Comparison of ENCODE assay signal across 10 cellular contexts in the genomic region with DNA sequence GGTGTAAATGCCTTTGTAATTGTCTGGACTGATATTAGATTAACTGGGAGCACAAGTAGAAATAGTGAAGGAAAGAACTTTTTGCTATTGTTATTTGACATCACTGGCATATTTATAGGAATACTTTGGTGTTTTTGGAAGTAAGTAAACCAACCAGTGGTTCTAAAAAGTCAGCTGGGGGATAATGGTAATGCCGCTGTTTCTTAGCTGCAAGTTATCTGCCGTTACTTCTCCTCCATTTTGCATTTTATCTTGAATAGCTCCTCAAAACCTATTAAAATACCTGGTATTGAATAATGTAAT. TPM values are rescaled to one million over a fixed set of nuclear protein-coding genes. Genes with fewer than 3 reads are reported as not detected.
DNase-seq lines count a peak whose midpoint lies in the region; ATAC-seq and FAIRE-seq lines count a peak whose summit lies in the region.
"Had no signal": no experiment of that assay in that cellular context is flagged by ENCODE, and none has a peak within 500 bp of the region (broad histone marks: within the 10 kb centered on the region; RNA-seq: fewer than 3 reads in every experiment).

No MANE protein-coding gene starts in this region.

- no peak for DNase-seq in activated CD8-positive, alpha-beta memory T cell treated with anti-CD3 and anti-CD28 coated beads, Interleukin-2, amount 10 ng/mL, durations not matched to agents 7 days and 5 days
- DNase-seq in activated CD8-positive, alpha-beta memory T cell treated with anti-CD3 and anti-CD28 coated beads for 24 hours, result no peak
- no peak for DNase-seq in activated T-helper 2 cell treated with anti-CD3 and anti-CD28 coated beads, Interferon-gamma antibody, Interleukin-2, Interleukin-4, amounts not matched to agents 10 μg/mL and 5 μg/mL and 100 μg/mL, durations not matched to agents 14 hours and 24 hours and 36 hours (ENCODE audit: low spot score)
- DNase-seq in immature natural killer cell, result no peak
- no peak for DNase-seq in cortex of kidney (lab: John Stamatoyannopoulos, UW)
- no peak for DNase-seq in frontal cortex (ENCODE audit: low spot score in 2 of 2)
- DNase-seq: MG63 had no signal

- no peak for FAIRE-seq in frontal cortex (lab: Jason Lieb, UNC)
- FAIRE-seq: TTC549 had no signal

- H3K36me3 ChIP-seq in subcutaneous abdominal adipose tissue (ENCODE audit: control insufficient read depth in 5 of 5, insufficient read depth in 5 of 5, low read length in 5 of 5), result no peaks in the 10 kb centered on the region

- intact Hi-C loops in activated T-helper 2 cell treated with anti-CD3 and anti-CD28 coated beads, Interferon-gamma antibody, Interleukin-2, Interleukin-4, amounts not matched to agents 10 μg/mL and 5 μg/mL and 100 μg/mL, durations not matched to agents 14 hours and 24 hours and 36 hours (cut with micrococcal nuclease), result no loop called here

- no peaks in the 10 kb centered on the region for H3K9me3 Mint-ChIP-seq in activated CD8-positive, alpha-beta memory T cell treated with anti-CD3 and anti-CD28 coated beads, Interleukin-2, amount 10 ng/mL, durations not matched to agents 7 days and 5 days (ENCODE audit: low read depth)
- H3K9me3 Mint-ChIP-seq in activated T-helper 2 cell treated with anti-CD3 and anti-CD28 coated beads, Interferon-gamma antibody, Interleukin-2, Interleukin-4, amounts not matched to agents 10 μg/mL and 5 μg/mL and 100 μg/mL, durations not matched to agents 14 hours and 24 hours and 36 hours, result no peaks in the 10 kb centered on the region
- H3K9me3 Mint-ChIP-seq in immature natural killer cell, result no peaks in the 10 kb centered on the region

- H3K9me3 ChIP-seq in subcutaneous abdominal adipose tissue (ENCODE audit: control insufficient read depth in 5 of 5, low read length in 5 of 5), result no peaks in the 10 kb centered on the region
- H3K9me3 ChIP-seq: MG63 had no signal

- no peaks in the 10 kb centered on the region for H3K27me3 ChIP-seq in subcutaneous abdominal adipose tissue (ENCODE audit: control insufficient read depth in 5 of 5, insufficient read depth in 4 of 5, low read length in 5 of 5)
- H3K27me3 ChIP-seq: MG63 had no signal

- H3K27ac ChIP-seq in subcutaneous abdominal adipose tissue (ENCODE audit: low read depth, low read length), result peak overlapping the region; percentile 31

- H3K9ac ChIP-seq in subcutaneous abdominal adipose tissue (ENCODE audit: low read length in 5 of 5), result peak overlapping the region in 1 of 5 donors; percentile 20

- H3K27me3 Mint-ChIP-seq in activated CD8-positive, alpha-beta memory T cell treated with anti-CD3 and anti-CD28 coated beads, Interleukin-2, amount 10 ng/mL, durations not matched to agents 7 days and 5 days, result no peaks in the 10 kb centered on the region
- no peaks in the 10 kb centered on the region for H3K27me3 Mint-ChIP-seq in activated T-helper 2 cell treated with anti-CD3 and anti-CD28 coated beads, Interferon-gamma antibody, Interleukin-2, Interleukin-4, amounts not matched to agents 10 μg/mL and 5 μg/mL and 100 μg/mL, durations not matched to agents 14 hours and 24 hours and 36 hours (ENCODE audit: low read depth)
- peaks cover 0 to 6% (median 5%) of the 10 kb centered on the region in 3 donors for H3K27me3 Mint-ChIP-seq in immature natural killer cell (ENCODE audit: low read depth in 3 of 3)

- peaks cover 8 to 77% (median 50%) of the 10 kb centered on the region in 5 donors for H3K4me1 ChIP-seq in subcutaneous abdominal adipose tissue (ENCODE audit: control insufficient read depth in 5 of 5, insufficient read depth in 5 of 5, low read length in 5 of 5)

- peaks cover 73% of the 10 kb centered on the region for H3K4me1 Mint-ChIP-seq in activated CD8-positive, alpha-beta memory T cell treated with anti-CD3 and anti-CD28 coated beads, Interleukin-2, amount 10 ng/mL, durations not matched to agents 7 days and 5 days
- peaks cover 73% of the 10 kb centered on the region for H3K4me1 Mint-ChIP-seq in activated T-helper 2 cell treated with anti-CD3 and anti-CD28 coated beads, Interferon-gamma antibody, Interleukin-2, Interleukin-4, amounts not matched to agents 10 μg/mL and 5 μg/mL and 100 μg/mL, durations not matched to agents 14 hours and 24 hours and 36 hours (ENCODE audit: low read depth)
- peaks cover 83 to 86% of the 10 kb centered on the region in 2 donors for H3K4me1 Mint-ChIP-seq in immature natural killer cell

- peak overlapping the region; percentile 81 for H3K27ac Mint-ChIP-seq in activated CD8-positive, alpha-beta memory T cell treated with anti-CD3 and anti-CD28 coated beads, Interleukin-2, amount 10 ng/mL, durations not matched to agents 7 days and 5 days
- peak overlapping the region; percentile 93 for H3K27ac Mint-ChIP-seq in activated T-helper 2 cell treated with anti-CD3 and anti-CD28 coated beads, Interferon-gamma antibody, Interleukin-2, Interleukin-4, amounts not matched to agents 10 μg/mL and 5 μg/mL and 100 μg/mL, durations not matched to agents 14 hours and 24 hours and 36 hours
- H3K27ac Mint-ChIP-seq in immature natural killer cell, result peak overlapping the region in 5 of 6 donors; percentile 74 to 86 (median 80)

- H3K4me3 ChIP-seq in subcutaneous abdominal adipose tissue (ENCODE audit: low read depth in 1 of 5, low read length in 5 of 5), result peak overlapping the region in 1 of 5 donors; percentile 5
- H3K4me3 ChIP-seq: MG63 had no signal

- CTCF ChIA-PET in activated CD8-positive, alpha-beta memory T cell treated with anti-CD3 and anti-CD28 coated beads, Interleukin-2, amount 10 ng/mL, durations not matched to agents 7 days and 5 days (lab: Charles Lee), result interaction anchor here (1.1 to 6.8 kb wide), 12 partner anchors 9 to 281 kb away, joined by 3 to 40 read pairs (median 4); partner anchors contain the start of gene BCAS4

- peaks cover 38% of the 10 kb centered on the region for H3K36me3 Mint-ChIP-seq in activated CD8-positive, alpha-beta memory T cell treated with anti-CD3 and anti-CD28 coated beads, Interleukin-2, amount 10 ng/mL, durations not matched to agents 7 days and 5 days
- H3K36me3 Mint-ChIP-seq in activated T-helper 2 cell treated with anti-CD3 and anti-CD28 coated beads, Interferon-gamma antibody, Interleukin-2, Interleukin-4, amounts not matched to agents 10 μg/mL and 5 μg/mL and 100 μg/mL, durations not matched to agents 14 hours and 24 hours and 36 hours (ENCODE audit: low read depth), result peaks cover 64% of the 10 kb centered on the region
- H3K36me3 Mint-ChIP-seq in immature natural killer cell, result no peaks in the 10 kb centered on the region

- ATAC-seq in activated CD8-positive, alpha-beta memory T cell treated with anti-CD3 and anti-CD28 coated beads, Interleukin-2, amount 10 ng/mL, durations not matched to agents 7 days and 5 days, result no peak
- no peak for ATAC-seq in GM19452 (IDR thresholded peaks at IDR 0.05; ENCODE audit: unreplicated experiment)

- H3K4me3 Mint-ChIP-seq in activated CD8-positive, alpha-beta memory T cell treated with anti-CD3 and anti-CD28 coated beads, Interleukin-2, amount 10 ng/mL, durations not matched to agents 7 days and 5 days, result peak overlapping the region; percentile 95
- H3K4me3 Mint-ChIP-seq in activated T-helper 2 cell treated with anti-CD3 and anti-CD28 coated beads, Interferon-gamma antibody, Interleukin-2, Interleukin-4, amounts not matched to agents 10 μg/mL and 5 μg/mL and 100 μg/mL, durations not matched to agents 14 hours and 24 hours and 36 hours (ENCODE audit: low read depth), result peak overlapping the region; percentile 93
- peak overlapping the region in 4 of 5 donors; percentile 10 to 96 (median 21) for H3K4me3 Mint-ChIP-seq in immature natural killer cell

RNA-seq across cellular contexts. Expression of gene PTPN1, which starts 3.8 kb away (rescaled TPM):
- total RNA-seq in activated CD8-positive, alpha-beta memory T cell treated with anti-CD3 and anti-CD28 coated beads, Interleukin-2, amount 10 ng/mL, durations not matched to agents 7 days and 5 days, result 10 to 100 TPM; 62.5 to 74.7 TPM
- 93.2 and 94.6 TPM in 2 replicates for total RNA-seq in activated T-helper 2 cell treated with anti-CD3 and anti-CD28 coated beads, Interferon-gamma antibody, Interleukin-2, Interleukin-4, amounts not matched to agents 10 μg/mL and 5 μg/mL and 100 μg/mL, durations not matched to agents 14 hours and 24 hours and 36 hours
- 10 to 100 TPM; 18.4 to 38.3 (median 19.4) TPM for polyA plus RNA-seq in immature natural killer cell
- 15.9 TPM for total RNA-seq in frontal cortex

Comparison
In these comparisons a context has a peak if more than half of its experiments do, and no peak if none do; other contexts are left out.
1. H3K4me3 Mint-ChIP-seq: peak in every context shown above with its lines; median percentile 95 in activated CD8-positive, alpha-beta memory T cell treated with anti-CD3 and anti-CD28 coated beads, Interleukin-2, amount 10 ng/mL, durations not matched to agents 7 days and 5 days; 93 in activated T-helper 2 cell treated with anti-CD3 and anti-CD28 coated beads, Interferon-gamma antibody, Interleukin-2, Interleukin-4, amounts not matched to agents 10 μg/mL and 5 μg/mL and 100 μg/mL, durations not matched to agents 14 hours and 24 hours and 36 hours; 21 in immature natural killer cell.